ENCODE assay signal across 1 cellular context in genomic region chr2:212227755-212228154, GRCh38.
TF ChIP-seq lines count a peak whose summit lies in the region.

No MANE protein-coding gene starts in this region.

TF ChIP-seq in HEK293, 187 proteins besides CTCF, POLR2A, EP300 and RAD21 (continued from another document):
- TF ChIP-seq PRDM2 (tag by site-specific recombination; IDR thresholded peaks at IDR 0.05; ENCODE audit: borderline replicate concordance) (no peak), ZIC2 (tag by site-specific recombination; IDR thresholded peaks at IDR 0.05) (no peak), ZNF560 (tag by site-specific recombination; IDR thresholded peaks at IDR 0.05; ENCODE audit: borderline replicate concordance) (no peak), ZNF660 (tag by site-specific recombination; IDR thresholded peaks at IDR 0.05) (peak; percentile 60), ZSCAN16 (tag by site-specific recombination; IDR thresholded peaks at IDR 0.05) (no peak), BCL11A (tag by site-specific recombination; IDR thresholded peaks at IDR 0.05; ENCODE audit: low read depth) (no peak), ZNF175 (tag by site-specific recombination; IDR thresholded peaks at IDR 0.05) (no peak), MYNN (tag by site-specific recombination; IDR thresholded peaks at IDR 0.05; ENCODE audit: borderline replicate concordance) (no peak), ZNF830 (tag by site-specific recombination; IDR thresholded peaks at IDR 0.05; ENCODE audit: low read depth) (no peak), ZEB2 (tag by site-specific recombination; IDR thresholded peaks at IDR 0.05) (peak; percentile 54), HOXA7 (CRISPR knock-in tag; IDR thresholded peaks at IDR 0.05; ENCODE audit: borderline replicate concordance) (no peak), ZBTB6 (tag by site-specific recombination; IDR thresholded peaks at IDR 0.05) (no peak), ZNF776 (tag by site-specific recombination; IDR thresholded peaks at IDR 0.05; ENCODE audit: borderline replicate concordance) (no peak), ZNF23 (tag by site-specific recombination; IDR thresholded peaks at IDR 0.05; ENCODE audit: borderline replicate concordance) (no peak), ZNF571 (tag by site-specific recombination; IDR thresholded peaks at IDR 0.05) (no peak), ZNF843 (tag by site-specific recombination; IDR thresholded peaks at IDR 0.05) (peak; percentile 69), ZBTB44 (tag by site-specific recombination; IDR thresholded peaks at IDR 0.05) (peak; percentile 71), ZNF37A (tag by site-specific recombination; IDR thresholded peaks at IDR 0.05) (no peak), ZNF354C (tag by site-specific recombination; IDR thresholded peaks at IDR 0.05; ENCODE audit: borderline replicate concordance, low read depth) (no peak), ZNF350 (tag by site-specific recombination; IDR thresholded peaks at IDR 0.05) (no peak), ZNF184 (tag by site-specific recombination; IDR thresholded peaks at IDR 0.05) (no peak), ZNF24 (tag by site-specific recombination; IDR thresholded peaks at IDR 0.05) (0 out of 2 replicates have a peak, but pooled peaks have one; percentile 54), ZNF211 (tag by site-specific recombination; IDR thresholded peaks at IDR 0.05; ENCODE audit: low read depth) (no peak)
